9 cellular contexts compared by ENCODE assay signal in the genomic region with DNA sequence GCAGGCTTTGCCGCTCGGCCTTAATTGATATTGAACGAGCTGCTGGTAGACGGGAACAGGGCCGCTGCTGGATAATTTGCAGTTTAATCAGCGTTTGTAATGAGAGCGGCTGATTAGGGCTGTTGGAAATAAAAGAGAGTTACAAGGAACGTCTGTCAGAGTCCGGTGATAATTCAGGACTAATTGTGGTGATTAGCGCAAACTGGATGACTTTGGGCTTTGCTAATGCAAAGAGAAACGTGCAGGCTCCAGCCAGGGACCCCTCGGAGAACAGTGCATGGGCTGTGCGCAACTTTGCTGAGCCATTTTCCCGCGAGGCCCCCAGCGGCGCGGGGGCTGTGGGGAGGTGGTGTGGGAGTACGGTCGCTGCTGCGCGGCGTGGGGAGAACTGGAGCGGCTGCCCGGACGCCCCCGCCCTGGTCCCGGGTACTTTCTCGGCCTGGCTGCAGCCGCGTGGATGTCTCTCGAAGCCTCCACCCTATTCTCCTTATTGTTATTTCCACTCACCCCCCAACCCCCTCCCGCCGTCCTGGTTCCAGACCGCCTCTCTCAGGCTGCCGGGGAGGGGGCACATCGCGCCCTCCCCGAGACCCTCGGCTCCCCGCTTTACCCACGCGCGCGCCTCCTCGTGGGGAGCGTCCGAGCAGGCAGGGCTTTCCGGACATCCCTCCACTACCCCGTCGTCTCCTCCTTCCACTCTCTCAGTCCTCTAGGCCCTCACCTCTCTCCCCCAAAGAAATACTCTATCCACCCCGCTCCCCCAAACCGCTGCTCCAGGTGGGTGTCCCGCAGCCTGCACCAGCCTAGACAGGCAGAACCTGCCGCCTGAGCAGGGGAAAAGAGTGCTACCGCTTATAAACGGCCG.
DNase-seq lines count a peak whose midpoint lies in the region; ATAC-seq and TF ChIP-seq lines count a peak whose summit lies in the region.
"Had no signal": no experiment of that assay in that cellular context is flagged by ENCODE, and none has a peak within 500 bp of the region (broad histone marks: within the 10 kb centered on the region; RNA-seq: fewer than 3 reads in every experiment).

No MANE protein-coding gene starts in this region.

- H3K4me1 Mint-ChIP-seq in activated naive CD4-positive, alpha-beta T cell treated with anti-CD3 and anti-CD28 coated beads, Interleukin-2, amount 50 U/mL, for 24 hours: peaks cover 15% of the 10 kb centered on the region
- H3K4me1 Mint-ChIP-seq in mesothelial cell of epicardium: peaks cover 15% of the 10 kb centered on the region

- H3K27me3 Mint-ChIP-seq in activated naive CD4-positive, alpha-beta T cell treated with anti-CD3 and anti-CD28 coated beads, Interleukin-2, amount 50 U/mL, for 24 hours: peaks cover 32% of the 10 kb centered on the region
- peaks cover 62% of the 10 kb centered on the region for H3K27me3 Mint-ChIP-seq in mesothelial cell of epicardium (ENCODE audit: low read depth)

- H3K27ac Mint-ChIP-seq in activated naive CD4-positive, alpha-beta T cell treated with anti-CD3 and anti-CD28 coated beads, Interleukin-2, amount 50 U/mL, for 24 hours: no peak overlapping the region
- H3K27ac Mint-ChIP-seq in mesothelial cell of epicardium: peak overlapping the region; percentile 22

- H3K4me3 ChIP-seq in dorsolateral prefrontal cortex (peak overlapping the region; percentile 42 to 77 (median 60)), uterus (peak overlapping the region; percentile 27 to 32)

- H3K9me3 ChIP-seq in uterus: no peaks in the 10 kb centered on the region

- TF ChIP-seq POLR2A in uterus (IDR thresholded peaks at IDR 0.05): no peak

- H3K27me3 ChIP-seq in dorsolateral prefrontal cortex (peaks cover 0 to 15% (median 0%) of the 10 kb centered on the region in 45 donors), uterus (no peaks in the 10 kb centered on the region)

- H3K27ac ChIP-seq in dorsolateral prefrontal cortex (peak overlapping the region in 57 of 59 donors; percentile 2 to 88 (median 69)), uterus (no peak overlapping the region)

- peak overlapping the region; percentile 80 for H3K4me3 Mint-ChIP-seq in activated naive CD4-positive, alpha-beta T cell treated with anti-CD3 and anti-CD28 coated beads, Interleukin-2, amount 50 U/mL, for 24 hours
- H3K4me3 Mint-ChIP-seq in mesothelial cell of epicardium: peak overlapping the region; percentile 71

- no peaks in the 10 kb centered on the region for H3K36me3 Mint-ChIP-seq in activated naive CD4-positive, alpha-beta T cell treated with anti-CD3 and anti-CD28 coated beads, Interleukin-2, amount 50 U/mL, for 24 hours
- no peaks in the 10 kb centered on the region for H3K36me3 Mint-ChIP-seq in mesothelial cell of epicardium

- no peaks in the 10 kb centered on the region for H3K36me3 ChIP-seq in uterus

- peak in 26 of 56 donors; percentile 8 to 50 (median 24) for TF ChIP-seq CTCF in dorsolateral prefrontal cortex (IDR thresholded peaks at IDR 0.05 in 54 of 56, conservative IDR thresholded peaks at IDR 0.05 in 2 of 56; ENCODE audit: low read depth in 1 of 56, partially characterized antibody in 56 of 56)
- no peak for TF ChIP-seq CTCF in mesothelial cell of epicardium (IDR thresholded peaks at IDR 0.05; ENCODE audit: unreplicated experiment)
- TF ChIP-seq CTCF in uterus (IDR thresholded peaks at IDR 0.05): peak in 2 of 4 experiments; percentile 4 to 21

- no peaks in the 10 kb centered on the region for H3K9me3 Mint-ChIP-seq in activated naive CD4-positive, alpha-beta T cell treated with anti-CD3 and anti-CD28 coated beads, Interleukin-2, amount 50 U/mL, for 24 hours
- no peaks in the 10 kb centered on the region for H3K9me3 Mint-ChIP-seq in mesothelial cell of epicardium

- DNase-seq in activated naive CD4-positive, alpha-beta T cell treated with anti-CD3 and anti-CD28 coated beads, Interleukin-2, amount 50 U/mL, for 16 hours: no peak
- DNase-seq in dorsolateral prefrontal cortex (peak in 3 of 10 donors; percentile 26 to 52 (median 34)), mesothelial cell of epicardium (ENCODE audit: low spot score in 2 of 2, unreplicated experiment in 2 of 2) (no peak), uterus (no peak), HUDEP-2 (lab: John Stamatoyannopoulos, UW; ENCODE audit: unreplicated experiment in 76 of 76) (no peak), SW 1271 (lab: John Stamatoyannopoulos, UW) (no peak)
- DNase-seq: NCI-H510A treated with DMSO at 0.1 percent for 48 hours had no signal

- ATAC-seq in GM18511 (IDR thresholded peaks at IDR 0.05; ENCODE audit: unreplicated experiment): no peak

- intact Hi-C loops in dorsolateral prefrontal cortex (cut with DNase I): loop anchor here (5.0 kb wide), 2 partner anchors 67 to 197 kb away; partner anchors contain the start of gene TBCA (in 1 of the 2)
- intact Hi-C loops in uterus (cut with DNase I; ENCODE audit: low total_unique reads): no loop called here

- H3K4me1 ChIP-seq in uterus: no peaks in the 10 kb centered on the region

Comparison
In these comparisons a context has a peak if more than half of its experiments do, and no peak if none do; other contexts are left out.
1. H3K27ac ChIP-seq: peak in dorsolateral prefrontal cortex (57 of 59); none in uterus (0 of 2).